20 cellular contexts compared by ENCODE assay signal in the genomic region with DNA sequence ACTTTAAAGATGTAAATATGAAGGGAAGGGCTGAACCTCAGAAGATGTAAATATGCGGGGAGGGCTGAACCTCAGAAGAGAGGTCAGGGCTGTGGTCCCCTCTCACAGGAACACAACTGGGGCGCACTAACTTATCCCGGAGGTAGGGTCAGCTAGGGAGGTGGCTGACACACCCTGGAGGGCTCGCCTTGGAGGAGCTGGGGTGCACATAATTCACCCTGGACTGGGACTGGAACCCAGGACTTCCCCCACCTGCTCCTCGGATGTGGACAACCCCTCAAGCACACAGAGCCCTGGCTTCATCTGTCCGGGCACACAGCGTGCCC. TPM values are rescaled to one million over a fixed set of nuclear protein-coding genes. Genes with fewer than 3 reads are reported as not detected.
DNase-seq lines count a peak whose midpoint lies in the region; ATAC-seq and TF ChIP-seq lines count a peak whose summit lies in the region.
"Had no signal": no experiment of that assay in that cellular context is flagged by ENCODE, and none has a peak within 500 bp of the region (broad histone marks: within the 10 kb centered on the region; RNA-seq: fewer than 3 reads in every experiment).

No MANE protein-coding gene starts in this region.

- peaks cover 3% of the 10 kb centered on the region for H3K4me1 Mint-ChIP-seq in stimulated activated naive CD8-positive, alpha-beta T cell treated with anti-CD3 and anti-CD28 coated beads, Interleukin-15, Interleukin-2, amounts not matched to agents 100 ng/mL and 50 ng/mL, for 24 hours (ENCODE audit: low read depth)
- peaks cover 3% of the 10 kb centered on the region for H3K4me1 Mint-ChIP-seq in nephron progenitor cell

- H3K4me3 ChIP-seq in epithelial cell of proximal tubule (ENCODE audit: low read depth, low read length), result peak overlapping the region; percentile 55
- H3K4me3 ChIP-seq: GM23248 had no signal

- ATAC-seq in stimulated activated naive CD8-positive, alpha-beta T cell treated with anti-CD3 and anti-CD28 coated beads, Interleukin-15, Interleukin-2, amounts not matched to agents 100 U/mL and 50 U/mL, for 24 hours, result no peak
- no peak for ATAC-seq in HG03571 (IDR thresholded peaks at IDR 0.05; ENCODE audit: unreplicated experiment)
- ATAC-seq in GM21367 (IDR thresholded peaks at IDR 0.05; ENCODE audit: unreplicated experiment), result no peak
- ATAC-seq: CD8-positive, alpha-beta T cell; T-cell had no signal

- H3K4me3 Mint-ChIP-seq in stimulated activated naive CD8-positive, alpha-beta T cell treated with anti-CD3 and anti-CD28 coated beads, Interleukin-15, Interleukin-2, amounts not matched to agents 100 ng/mL and 50 ng/mL, for 24 hours, result peak overlapping the region; percentile 9
- H3K4me3 Mint-ChIP-seq in nephron progenitor cell, result peak overlapping the region; percentile 61
- H3K4me3 Mint-ChIP-seq: CD8-positive, alpha-beta T cell; natural killer cell treated with Interleukin-12 subunit alpha and Interleukin-12 subunit beta and Interleukin-15 and Interleukin-18, amount 100 ng/mL, for 72 hours; stimulated activated effector memory CD8-positive, alpha-beta T cell treated with anti-CD3 and anti-CD28 coated beads, Interleukin-12 subunit alpha, Interleukin-12 subunit beta, amount 100 ng/mL, for 72 hours; T-cell had no signal

- H3K36me3 Mint-ChIP-seq in stimulated activated naive CD8-positive, alpha-beta T cell treated with anti-CD3 and anti-CD28 coated beads, Interleukin-15, Interleukin-2, amounts not matched to agents 100 ng/mL and 50 ng/mL, for 24 hours (ENCODE audit: low read depth), result no peaks in the 10 kb centered on the region
- H3K36me3 Mint-ChIP-seq in nephron progenitor cell (ENCODE audit: low read depth), result no peaks in the 10 kb centered on the region
- H3K36me3 Mint-ChIP-seq: CD8-positive, alpha-beta T cell; natural killer cell treated with Interleukin-12 subunit alpha and Interleukin-12 subunit beta and Interleukin-15 and Interleukin-18, amount 100 ng/mL, for 72 hours; stimulated activated effector memory CD8-positive, alpha-beta T cell treated with anti-CD3 and anti-CD28 coated beads, Interleukin-12 subunit alpha, Interleukin-12 subunit beta, amount 100 ng/mL, for 72 hours; T-cell had no signal

- DNase-seq in stimulated activated naive CD8-positive, alpha-beta T cell treated with anti-CD3 and anti-CD28 coated beads, Interleukin-15, Interleukin-2, amounts not matched to agents 100 U/mL and 50 U/mL, for 24 hours, result no peak
- DNase-seq in epithelial cell of proximal tubule (ENCODE audit: low read depth), result no peak
- no peak for DNase-seq in nephron progenitor cell
- DNase-seq in activated CD4-positive, CD25-positive, alpha-beta regulatory T cell treated with anti-CD3 and anti-CD28 coated beads, Interleukin-2, amount 50 U/mL, for 72 hours, result no peak
- no peak for DNase-seq in NOMO-1 treated with DMSO at 0.1 percent for 48 hours (lab: John Stamatoyannopoulos, UW; ENCODE audit: unreplicated experiment)
- DNase-seq: activated CD4-positive, CD25-positive, alpha-beta regulatory T cell; activated naive CD4-positive, alpha-beta T cell treated with Interleukin-2 at 50 U/mL for 16 hours; brain microvascular endothelial cell; CD8-positive, alpha-beta T cell; hypothalamus; KBM-7; NCI-H1092 treated with DMSO at 0.1 percent for 48 hours; NCI-H82; T-cell had no signal

- H3K9me3 Mint-ChIP-seq in stimulated activated naive CD8-positive, alpha-beta T cell treated with anti-CD3 and anti-CD28 coated beads, Interleukin-15, Interleukin-2, amounts not matched to agents 100 ng/mL and 50 ng/mL, for 24 hours, result no peaks in the 10 kb centered on the region
- no peaks in the 10 kb centered on the region for H3K9me3 Mint-ChIP-seq in nephron progenitor cell
- H3K9me3 Mint-ChIP-seq: CD8-positive, alpha-beta T cell; natural killer cell treated with Interleukin-12 subunit alpha and Interleukin-12 subunit beta and Interleukin-15 and Interleukin-18, amount 100 ng/mL, for 72 hours; stimulated activated effector memory CD8-positive, alpha-beta T cell treated with anti-CD3 and anti-CD28 coated beads, Interleukin-12 subunit alpha, Interleukin-12 subunit beta, amount 100 ng/mL, for 72 hours; T-cell had no signal

- H3K27ac Mint-ChIP-seq in stimulated activated naive CD8-positive, alpha-beta T cell treated with anti-CD3 and anti-CD28 coated beads, Interleukin-15, Interleukin-2, amounts not matched to agents 100 ng/mL and 50 ng/mL, for 24 hours, result no peak overlapping the region
- no peak overlapping the region for H3K27ac Mint-ChIP-seq in nephron progenitor cell
- H3K27ac Mint-ChIP-seq: CD8-positive, alpha-beta T cell; natural killer cell treated with Interleukin-12 subunit alpha and Interleukin-12 subunit beta and Interleukin-15 and Interleukin-18, amount 100 ng/mL, for 72 hours; stimulated activated effector memory CD8-positive, alpha-beta T cell treated with anti-CD3 and anti-CD28 coated beads, Interleukin-12 subunit alpha, Interleukin-12 subunit beta, amount 100 ng/mL, for 72 hours; T-cell had no signal

- peaks cover 51% of the 10 kb centered on the region for H3K27me3 Mint-ChIP-seq in stimulated activated naive CD8-positive, alpha-beta T cell treated with anti-CD3 and anti-CD28 coated beads, Interleukin-15, Interleukin-2, amounts not matched to agents 100 ng/mL and 50 ng/mL, for 24 hours
- peaks cover 65% of the 10 kb centered on the region for H3K27me3 Mint-ChIP-seq in nephron progenitor cell (ENCODE audit: low read depth, poor library complexity)

- no peak for TF ChIP-seq CTCF in epithelial cell of proximal tubule (conservative IDR thresholded peaks at IDR 0.05; ENCODE audit: low read depth, low read length)
- no peak for TF ChIP-seq CTCF in nephron progenitor cell (IDR thresholded peaks at IDR 0.05)

RNA-seq across cellular contexts. Expression of a gene that starts 13.9 kb away (rescaled TPM):
- 15.1 and 21.3 TPM in 2 replicates for total RNA-seq in epithelial cell of proximal tubule
- total RNA-seq: CD8-positive, alpha-beta T cell; GM23248 had no signal
